ENCODE assay signal across 36 cellular contexts in genomic region chr4:26268246-26268645, GRCh38. TPM values are rescaled to one million over a fixed set of nuclear protein-coding genes. Genes with fewer than 3 reads are reported as not detected.
A peak's percentile ranks its signal among the peaks of the same experiment; 100 is the strongest.
DNase-seq lines count a peak whose midpoint lies in the region; ATAC-seq and TF ChIP-seq lines count a peak whose summit lies in the region.
"Had no signal": no experiment of that assay in that cellular context is flagged by ENCODE, and none has a peak within 500 bp of the region (broad histone marks: within the 10 kb centered on the region; RNA-seq: fewer than 3 reads in every experiment).

No MANE protein-coding gene starts in this region.

- peaks cover 70% of the 10 kb centered on the region for H3K4me1 Mint-ChIP-seq in dendritic cell treated with granulocyte-macrophage colony-stimulating factor and Interleukin-4, amounts not matched to agents 40 ng/mL and 50 ng/mL, for 4 days (ENCODE audit: low read depth)

- peaks cover 0 to 98% (median 0%) of the 10 kb centered on the region in 11 experiments; a peak in 2 of 22 replicates for H4K20me1 ChIP-seq in BLaER1 treated with 17β-estradiol and CSF1 and Interleukin-3, amounts not matched to agents 10 nM and 100 nM

- no peak overlapping the region for H3K4me3 Mint-ChIP-seq in dendritic cell treated with granulocyte-macrophage colony-stimulating factor and Interleukin-4, amounts not matched to agents 40 ng/mL and 50 ng/mL, for 4 days
- H3K4me3 Mint-ChIP-seq: activated CD8-positive, alpha-beta T cell treated with anti-CD3 and anti-CD28 coated beads, Interleukin-2, amount 10 ng/mL, durations not matched to agents 7 days and 5 days; activated naive CD4-positive, alpha-beta T cell treated with anti-CD3 and anti-CD28 coated beads, Interleukin-2, amount 10 ng/mL, durations not matched to agents 7 days and 5 days; naive thymus-derived CD8-positive, alpha-beta T cell had no signal

- H3K27ac Mint-ChIP-seq in dendritic cell treated with granulocyte-macrophage colony-stimulating factor and Interleukin-4, amounts not matched to agents 40 ng/mL and 50 ng/mL, for 4 days, result peak overlapping the region; percentile 27
- H3K27ac Mint-ChIP-seq: activated CD8-positive, alpha-beta T cell treated with anti-CD3 and anti-CD28 coated beads, Interleukin-2, amount 10 ng/mL, durations not matched to agents 7 days and 5 days; activated naive CD4-positive, alpha-beta T cell treated with anti-CD3 and anti-CD28 coated beads, Interleukin-2, amount 10 ng/mL, durations not matched to agents 7 days and 5 days; naive thymus-derived CD8-positive, alpha-beta T cell had no signal

- H3K36me3 Mint-ChIP-seq in dendritic cell treated with granulocyte-macrophage colony-stimulating factor and Interleukin-4, amounts not matched to agents 40 ng/mL and 50 ng/mL, for 4 days (ENCODE audit: low read depth), result peaks cover 14% of the 10 kb centered on the region
- H3K36me3 Mint-ChIP-seq: activated naive CD4-positive, alpha-beta T cell treated with anti-CD3 and anti-CD28 coated beads, Interleukin-2, amount 10 ng/mL, durations not matched to agents 7 days and 5 days; naive thymus-derived CD8-positive, alpha-beta T cell had no signal

- no peaks in the 10 kb centered on the region for H3K27me3 Mint-ChIP-seq in dendritic cell treated with granulocyte-macrophage colony-stimulating factor and Interleukin-4, amounts not matched to agents 40 ng/mL and 50 ng/mL, for 4 days

- intact Hi-C loops in dendritic cell treated with granulocyte-macrophage colony-stimulating factor and Interleukin-4, amounts not matched to agents 40 ng/mL and 50 ng/mL, for 4 days (cut with micrococcal nuclease), result no loop called here
- intact Hi-C loops in posterior vena cava (cut with DNase I) (no loop called here), Right ventricle myocardium inferior (cut with DNase I) (no loop called here)

- TF ChIP-seq POLR2A in NB4 (IDR thresholded peaks at IDR 0.05; ENCODE audit: extremely low read depth, insufficient read length), result no peak

- H3K27ac ChIP-seq in BLaER1 treated with 17β-estradiol and CSF1 and Interleukin-3, amounts not matched to agents 10 nM and 100 nM, result peak overlapping the region in 1 of 11 experiments; percentile 37; a peak in 3 of 22 replicates
- H3K27ac ChIP-seq: body of pancreas, dorsolateral prefrontal cortex, lower lobe of right lung, psoas muscle, stomach, thyroid gland, WERI-Rb-1 had no signal

- no peak for TF ChIP-seq CTCF in NB4 (IDR thresholded peaks at IDR 0.05; ENCODE audit: low read depth, low read length)

- H3K9me3 ChIP-seq in BLaER1 treated with 17β-estradiol and CSF1 and Interleukin-3, amounts not matched to agents 10 nM and 100 nM (replicated peaks in 1 of 11), result peaks cover 0 to 10% (median 0%) of the 10 kb centered on the region in 11 experiments; a peak in 5 of 22 replicates
- H3K9me3 ChIP-seq: body of pancreas, esophagus squamous epithelium, lower lobe of right lung, MG63, psoas muscle, sigmoid colon, stomach, thyroid gland had no signal

- H3K27me3 ChIP-seq in BLaER1 treated with 17β-estradiol and CSF1 and Interleukin-3, amounts not matched to agents 10 nM and 100 nM, result no peaks in the 10 kb centered on the region
- H3K27me3 ChIP-seq: body of pancreas, esophagus squamous epithelium, MG63, sigmoid colon, stomach, thyroid gland had no signal

- ATAC-seq in Right ventricle myocardium inferior, result no peak
- ATAC-seq: activated CD8-positive, alpha-beta T cell treated with anti-CD3 and anti-CD28 coated beads, Interleukin-2, amount 10 ng/mL, durations not matched to agents 7 days and 5 days; body of pancreas; K562; lower lobe of right lung; naive thymus-derived CD8-positive, alpha-beta T cell; Panc1; psoas muscle had no signal

- no peaks in the 10 kb centered on the region for H3K9me3 Mint-ChIP-seq in dendritic cell treated with granulocyte-macrophage colony-stimulating factor and Interleukin-4, amounts not matched to agents 40 ng/mL and 50 ng/mL, for 4 days
- H3K9me3 Mint-ChIP-seq: naive thymus-derived CD8-positive, alpha-beta T cell had no signal

- peak overlapping the region in 1 of 11 experiments; percentile 18; a peak in 1 of 22 replicates for H3K9ac ChIP-seq in BLaER1 treated with 17β-estradiol and CSF1 and Interleukin-3, amounts not matched to agents 10 nM and 100 nM

- peaks cover 8 to 98% (median 45%) of the 10 kb centered on the region in 10 experiments for H3K4me1 ChIP-seq in BLaER1 treated with 17β-estradiol and CSF1 and Interleukin-3, amounts not matched to agents 10 nM and 100 nM
- H3K4me1 ChIP-seq: body of pancreas, psoas muscle, thyroid gland had no signal

- H3K4me2 ChIP-seq in BLaER1 treated with 17β-estradiol and CSF1 and Interleukin-3, amounts not matched to agents 10 nM and 100 nM, result peak overlapping the region in 7 of 11 experiments; percentile 2 to 62 (median 58); a peak in 12 of 22 replicates

- H3K36me3 ChIP-seq in BLaER1 treated with 17β-estradiol and CSF1 and Interleukin-3, amounts not matched to agents 10 nM and 100 nM, result peaks cover 0 to 68% (median 0%) of the 10 kb centered on the region in 11 experiments; a peak in 5 of 22 replicates
- H3K36me3 ChIP-seq: esophagus squamous epithelium, lower lobe of right lung, MG63, sigmoid colon, stomach, thyroid gland, WERI-Rb-1 had no signal

- DNase-seq in ELR (ENCODE audit: low read depth) (peak; percentile 53), NB4 (ENCODE audit: low read depth) (peak; percentile 58), posterior vena cava (ENCODE audit: low spot score) (no peak), Right ventricle myocardium inferior (ENCODE audit: missing footprints) (no peak), NCI-H446 treated with DMSO at 0.1 percent for 48 hours (lab: John Stamatoyannopoulos, UW) (no peak)
- DNase-seq: ACHN; activated CD4-positive, alpha-beta T cell treated with anti-CD3 and anti-CD28 coated beads for 4 hours; activated CD8-positive, alpha-beta T cell treated with anti-CD3 and anti-CD28 coated beads, Interleukin-2, amount 10 ng/mL, durations not matched to agents 7 days and 5 days; activated naive CD4-positive, alpha-beta T cell treated with anti-CD3 and anti-CD28 coated beads, Interleukin-2, amount 10 ng/mL, durations not matched to agents 7 days and 5 days; body of pancreas; COR-L47; DMS53; dorsolateral prefrontal cortex; esophagus squamous epithelium; foreskin melanocyte; GDM1; lower lobe of right lung; MG63; naive thymus-derived CD8-positive, alpha-beta T cell; NCI-H1694; NCI-H510A; NK-92 treated with Interleukin-12 subunit alpha and Interleukin-12 subunit beta, amount 100 ng/mL, for 24 hours; nucleus accumbens; psoas muscle; SHP77 treated with DMSO at 0.1 percent for 48 hours; sigmoid colon; stimulated activated CD4-positive, alpha-beta T cell treated with anti-CD3 and anti-CD28 coated beads, Interleukin-12 subunit alpha, Interleukin-12 subunit beta, amount 100 ng/mL, for 4 hours; stimulated activated CD4-positive, alpha-beta T cell treated with anti-CD3 and anti-CD28 coated beads, Interleukin-4, amount 100 ng/mL, for 1 hour; stomach; T-helper 9 cell; thyroid gland; WERI-Rb-1 had no signal

- H3K4me3 ChIP-seq in BLaER1 treated with 17β-estradiol and CSF1 and Interleukin-3, amounts not matched to agents 10 nM and 100 nM, result no peak overlapping the region
- no peak overlapping the region for H3K4me3 ChIP-seq in NB4 (ENCODE audit: low read depth, low read length)
- H3K4me3 ChIP-seq: body of pancreas, dorsolateral prefrontal cortex, esophagus squamous epithelium, K562, lower lobe of right lung, MG63, psoas muscle, sigmoid colon, stomach, thyroid gland had no signal

RNA-seq across cellular contexts. Expression of gene RBPJ, which starts 52.6 kb away (rescaled TPM):
- total RNA-seq in posterior vena cava (100 to 1,000 TPM in 1 of 2 donors, 10 to 100 TPM in 1; 78.4 to 116 TPM), Right ventricle myocardium inferior (42.1 TPM)

Comparison
In these comparisons a context has a peak if more than half of its experiments do, and no peak if none do; other contexts are left out.
1. DNase-seq: peak in ELR (single experiment) and NB4 (single experiment); none in posterior vena cava (single experiment), Right ventricle myocardium inferior (single experiment) and NCI-H446 treated with DMSO at 0.1 percent for 48 hours (single experiment).